Comparison of ENCODE assay signal across 8 cellular contexts in genomic region chr10:97427571-97428179, GRCh38. TPM values are rescaled to one million over a fixed set of nuclear protein-coding genes. Genes with fewer than 3 reads are reported as not detected.
A peak's percentile ranks its signal among the peaks of the same experiment; 100 is the strongest.
DNase-seq lines count a peak whose midpoint lies in the region; ATAC-seq and TF ChIP-seq lines count a peak whose summit lies in the region.

No MANE protein-coding gene starts in this region.

- TF ChIP-seq CTCF in nephron (IDR thresholded peaks at IDR 0.05; ENCODE audit: unreplicated experiment in 3 of 3) = no peak

- H3K27ac Mint-ChIP-seq in T-helper 17 cell = peak overlapping the region; percentile 94
- peak overlapping the region; percentile 76 to 91 (median 89) for H3K27ac Mint-ChIP-seq in nephron

- no peaks in the 10 kb centered on the region for H3K9me3 Mint-ChIP-seq in nephron

- H3K4me1 ChIP-seq in esophagus (ENCODE audit: control insufficient read depth in 2 of 2, insufficient read depth in 2 of 2, low read length in 1 of 2) = peaks cover 2 to 6% of the 10 kb centered on the region in 2 donors

- H3K36me3 Mint-ChIP-seq in T-helper 17 cell (ENCODE audit: low read depth) = peaks cover 3% of the 10 kb centered on the region
- H3K36me3 Mint-ChIP-seq in nephron (ENCODE audit: low read depth) = peaks cover 34% of the 10 kb centered on the region

- peak overlapping the region; percentile 83 to 91 for H3K27ac ChIP-seq in esophagus (ENCODE audit: low read depth in 2 of 2, low read length in 1 of 2)

- H3K36me3 ChIP-seq in esophagus (ENCODE audit: control insufficient read depth in 2 of 2, insufficient read depth in 2 of 2, low read length in 1 of 2) = peaks cover 2 to 5% of the 10 kb centered on the region in 2 donors

- no peaks in the 10 kb centered on the region for H3K9me3 ChIP-seq in T-helper 17 cell (ENCODE audit: control insufficient read depth, low read length, poor library complexity, severe bottlenecking)
- no peaks in the 10 kb centered on the region for H3K9me3 ChIP-seq in esophagus (ENCODE audit: control insufficient read depth in 2 of 2, insufficient read depth in 1 of 2, low read depth in 1 of 2, low read length in 1 of 2)

- H3K4me3 ChIP-seq in esophagus (ENCODE audit: low read depth in 1 of 2, low read length in 2 of 2) = peak overlapping the region; percentile 80 to 90

- H3K27me3 ChIP-seq in esophagus (ENCODE audit: control insufficient read depth in 1 of 2, insufficient read depth in 2 of 2, low read length in 2 of 2) = no peaks in the 10 kb centered on the region

- WGBS in esophagus, 2 donors = 10 to 13% methylated on average over 9 of the region's 9 CpGs

- peak; percentile 56 for DNase-seq in stimulated activated naive CD4-positive, alpha-beta T cell treated with Interleukin-2 at 50 U/mL for 16 hours (lab: John Stamatoyannopoulos, UW)
- no peak for DNase-seq in stimulated activated naive CD4-positive, alpha-beta T cell (lab: John Stamatoyannopoulos, UW)
- no peak for DNase-seq in T-helper 17 cell
- DNase-seq in C1 segment of cervical spinal cord (lab: John Stamatoyannopoulos, UW) = no peak
- DNase-seq in activated gamma-delta T cell (lab: John Stamatoyannopoulos, UW) = no peak

- no peaks in the 10 kb centered on the region for H3K27me3 Mint-ChIP-seq in T-helper 17 cell
- no peaks in the 10 kb centered on the region for H3K27me3 Mint-ChIP-seq in nephron (ENCODE audit: low read depth)

- ATAC-seq in T-helper 17 cell (no peak), HG03378 (IDR thresholded peaks at IDR 0.05; ENCODE audit: unreplicated experiment) (no peak)

- H3K4me1 Mint-ChIP-seq in T-helper 17 cell (peaks cover 19% of the 10 kb centered on the region), nephron (peaks cover 24% of the 10 kb centered on the region)

- peak overlapping the region; percentile 90 for H3K4me3 Mint-ChIP-seq in T-helper 17 cell
- H3K4me3 Mint-ChIP-seq in nephron = peak overlapping the region; percentile 93 to 94 (median 93)

RNA-seq across cellular contexts. Expression of gene PGAM1, which starts 1.7 kb away (rescaled TPM):
- 100 to 1,000 TPM in 1 of 2 donors, 10 to 100 TPM in 1; 88.6 to 101 TPM for total RNA-seq in T-helper 17 cell
- polyA plus RNA-seq in esophagus = 100 to 1,000 TPM in 1 of 2 donors, 10 to 100 TPM in 1; 72.5 to 354 TPM

RNA-seq across cellular contexts. Expression of gene EXOSC1, which starts 18.1 kb away (rescaled TPM):
- 10 to 100 TPM; 32.0 to 38.6 TPM for total RNA-seq in T-helper 17 cell
- 10 to 100 TPM; 28.8 to 32.4 TPM for polyA plus RNA-seq in esophagus

RNA-seq across cellular contexts. Expression of gene ZDHHC16, which starts 18.3 kb away (rescaled TPM):
- 10 to 100 TPM; 14.9 to 15.3 TPM for total RNA-seq in T-helper 17 cell
- polyA plus RNA-seq in esophagus = 10 to 100 TPM; 18.1 to 20.5 TPM

RNA-seq across cellular contexts. Expression of gene RRP12, which starts 26.5 kb away (rescaled TPM):
- 100 to 1,000 TPM; 138 to 231 TPM for total RNA-seq in T-helper 17 cell
- polyA plus RNA-seq in esophagus = 10 to 100 TPM; 11.8 to 13.7 TPM
